14 cellular contexts compared by ENCODE assay signal in the genomic region with DNA sequence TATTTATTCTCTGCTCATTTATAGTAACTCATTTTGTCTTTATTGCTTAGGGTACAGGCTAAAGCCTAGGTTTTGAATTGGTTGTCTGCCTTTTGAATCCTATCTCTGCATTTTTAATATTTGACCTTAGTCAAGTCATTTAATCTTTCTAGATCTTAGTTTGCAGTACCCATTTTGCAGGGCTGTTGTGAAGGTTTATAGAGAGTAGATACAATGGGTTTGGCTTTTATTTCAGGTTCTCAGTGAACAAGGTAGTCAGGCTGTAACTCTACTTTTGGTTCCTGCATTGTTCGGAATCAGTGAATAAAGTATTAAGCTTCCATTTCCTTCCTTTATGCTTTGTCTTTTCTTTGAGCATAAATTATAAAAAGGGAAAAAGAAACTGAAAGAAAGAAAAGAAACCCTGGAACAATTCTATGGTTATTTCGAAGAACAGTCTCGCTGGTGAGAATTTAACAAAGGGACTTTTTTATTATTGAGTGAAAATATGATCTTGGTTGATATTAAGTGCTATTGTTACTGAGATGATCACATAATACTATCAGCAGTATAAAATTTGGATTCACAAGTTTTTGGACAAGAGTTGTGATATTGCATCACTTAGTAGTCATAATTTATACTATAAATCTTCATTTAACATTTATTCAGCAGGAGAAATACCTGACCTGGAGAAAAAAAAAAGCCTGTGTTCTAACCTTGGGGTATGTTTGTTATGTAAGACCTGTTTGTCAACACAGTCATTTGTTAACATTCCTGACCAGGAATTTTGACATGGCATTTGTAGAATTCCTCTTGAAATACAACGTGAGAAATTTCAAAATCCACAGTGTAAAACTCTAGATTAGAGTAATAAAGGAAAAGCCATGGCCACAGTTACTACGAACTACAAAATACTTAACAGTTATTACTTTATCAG.
DNase-seq lines count a peak whose midpoint lies in the region; ATAC-seq, FAIRE-seq and TF ChIP-seq lines count a peak whose summit lies in the region.
"Had no signal": no experiment of that assay in that cellular context is flagged by ENCODE, and none has a peak within 500 bp of the region (broad histone marks: within the 10 kb centered on the region; RNA-seq: fewer than 3 reads in every experiment).

No MANE protein-coding gene starts in this region.

- H3K27ac ChIP-seq in BLaER1 treated with 17β-estradiol and CSF1 and Interleukin-3, amounts not matched to agents 10 nM and 100 nM = peak overlapping the region in 5 of 11 experiments; percentile 0 to 33 (median 17); a peak in 4 of 22 replicates
- no peak overlapping the region for H3K27ac ChIP-seq in HepG2 (ENCODE audit: extremely low read length, insufficient read depth, low read length)
- no peak overlapping the region for H3K27ac ChIP-seq in adrenal gland
- H3K27ac ChIP-seq: C4-2B had no signal

- TF ChIP-seq EP300 in HepG2 (IDR thresholded peaks at IDR 0.05; ENCODE audit: low read depth in 2 of 2, low read length in 2 of 2) (no peak), HepG2 (CRISPR knock-in tag; IDR thresholded peaks at IDR 0.05; ENCODE audit: borderline replicate concordance) (no peak)

- FAIRE-seq in GM19239 (lab: Jason Lieb, UNC) (peak; percentile 78), HepG2 (lab: Jason Lieb, UNC) (no peak)
- FAIRE-seq: urothelium cell line had no signal

- peak overlapping the region in 7 of 11 experiments; percentile 1 to 76 (median 54); a peak in 12 of 22 replicates for H3K4me2 ChIP-seq in BLaER1 treated with 17β-estradiol and CSF1 and Interleukin-3, amounts not matched to agents 10 nM and 100 nM
- H3K4me2 ChIP-seq in HepG2 (ENCODE audit: low read depth, low read length) = no peak overlapping the region

- H3K27ac Mint-ChIP-seq in activated T-helper 2 cell treated with anti-CD3 and anti-CD28 coated beads, Interferon-gamma antibody, Interleukin-2, Interleukin-4, amounts not matched to agents 10 μg/mL and 5 μg/mL and 100 μg/mL, durations not matched to agents 14 hours and 24 hours and 36 hours = peak overlapping the region; percentile 34
- H3K27ac Mint-ChIP-seq: HFFc6 had no signal

- POLR2A ChIA-PET in HepG2 (lab: Yijun Ruan, JAX) = no interaction called here

- no peaks in the 10 kb centered on the region for H3K27me3 ChIP-seq in BLaER1 treated with 17β-estradiol and CSF1 and Interleukin-3, amounts not matched to agents 10 nM and 100 nM
- H3K27me3 ChIP-seq in HepG2 (ENCODE audit: control insufficient read depth in 1 of 2, insufficient read depth in 2 of 2, low read length in 2 of 2) = no peaks in the 10 kb centered on the region
- no peaks in the 10 kb centered on the region for H3K27me3 ChIP-seq in adrenal gland
- H3K27me3 ChIP-seq: MG63 had no signal

- intact Hi-C loops in activated T-helper 2 cell treated with anti-CD3 and anti-CD28 coated beads, Interferon-gamma antibody, Interleukin-2, Interleukin-4, amounts not matched to agents 10 μg/mL and 5 μg/mL and 100 μg/mL, durations not matched to agents 14 hours and 24 hours and 36 hours (cut with micrococcal nuclease) = no loop called here
- intact Hi-C loops in HepG2 (cut with micrococcal nuclease; ENCODE audit: unreplicated experiment) = no loop called here
- intact Hi-C loops in mucosa of descending colon (cut with DNase I, micrococcal nuclease) = no loop called here
- intact Hi-C loops in adrenal gland (cut with DNase I) = no loop called here

- H3K9ac ChIP-seq in BLaER1 treated with 17β-estradiol and CSF1 and Interleukin-3, amounts not matched to agents 10 nM and 100 nM = peak overlapping the region in 1 of 11 experiments; percentile 45; a peak in 2 of 22 replicates
- H3K9ac ChIP-seq in HepG2 (ENCODE audit: insufficient read depth, low read depth, low read length) = no peak overlapping the region

- no peak for TF ChIP-seq RAD21 in HepG2 (CRISPR knock-in tag; IDR thresholded peaks at IDR 0.05)

- peaks cover 0 to 25% (median 16%) of the 10 kb centered on the region in 10 experiments; a peak in 16 of 20 replicates for H3K4me1 ChIP-seq in BLaER1 treated with 17β-estradiol and CSF1 and Interleukin-3, amounts not matched to agents 10 nM and 100 nM
- no peaks in the 10 kb centered on the region for H3K4me1 ChIP-seq in HepG2 (ENCODE audit: insufficient read depth, low read length)
- H3K4me1 ChIP-seq in mucosa of descending colon (ENCODE audit: low read depth) = no peaks in the 10 kb centered on the region
- peaks cover 0 to 6% of the 10 kb centered on the region in 2 donors for H3K4me1 ChIP-seq in adrenal gland (replicated peaks in 1 of 2)

- TF ChIP-seq POLR2A in HepG2 (IDR thresholded peaks at IDR 0.05; ENCODE audit: insufficient read depth in 1 of 2, low read depth in 2 of 2, low read length in 2 of 2) (no peak), adrenal gland (IDR thresholded peaks at IDR 0.05) (no peak)

- 0 out of 20 replicates have a peak overlapping the region, but pooled peaks of 1 of the 10 experiments have one; percentile 12 for H3K4me3 ChIP-seq in BLaER1 treated with 17β-estradiol and CSF1 and Interleukin-3, amounts not matched to agents 10 nM and 100 nM
- H3K4me3 ChIP-seq in HepG2 (replicated peaks in 1 of 3; ENCODE audit: insufficient read depth in 1 of 3, low read depth in 2 of 3, low read length in 3 of 3) (no peak overlapping the region), mucosa of descending colon (no peak overlapping the region), adrenal gland (peak overlapping the region in 1 of 4 donors; percentile 24)
- H3K4me3 ChIP-seq: MG63, skin epidermis had no signal

- CTCF ChIA-PET in HepG2 (lab: Yijun Ruan, JAX; ENCODE audit: low intra/inter-chr PET ratio, low total read pairs) = no interaction called here

- BruUV-seq in HepG2 (replicated peaks; lab: Mats Ljungman, UMichigan) = no TSS peak

- DNase-seq in GM19239 (ENCODE audit: insufficient read length, low spot score) (no peak), HepG2 (ENCODE audit: low spot score) (peak; percentile 9), mucosa of descending colon (no peak), 8988T (no peak), adrenal gland (no peak)
- no peak for DNase-seq in activated T-helper 2 cell treated with anti-CD3 and anti-CD28 coated beads, Interferon-gamma antibody, Interleukin-2, Interleukin-4, amounts not matched to agents 10 μg/mL and 5 μg/mL and 100 μg/mL, durations not matched to agents 14 hours and 24 hours and 36 hours (ENCODE audit: low spot score)
- DNase-seq: HFFc6, MG63, NCI-H446 treated with DMSO at 0.1 percent for 48 hours had no signal

- H3K79me2 ChIP-seq in HepG2 (ENCODE audit: insufficient read depth, low read length) = no peaks in the 10 kb centered on the region

- peaks cover 0 to 67% (median 5%) of the 10 kb centered on the region in 11 experiments; a peak in 10 of 22 replicates for H4K20me1 ChIP-seq in BLaER1 treated with 17β-estradiol and CSF1 and Interleukin-3, amounts not matched to agents 10 nM and 100 nM
- H4K20me1 ChIP-seq in HepG2 (ENCODE audit: insufficient read depth, low read length) = no peaks in the 10 kb centered on the region

- H3K36me3 ChIP-seq in BLaER1 treated with 17β-estradiol and CSF1 and Interleukin-3, amounts not matched to agents 10 nM and 100 nM = peaks cover 42 to 88% (median 66%) of the 10 kb centered on the region in 11 experiments
- H3K36me3 ChIP-seq in HepG2 (replicated peaks in 1 of 2; ENCODE audit: control insufficient read depth in 1 of 2, insufficient read depth in 2 of 2, low read length in 2 of 2) = peaks cover 0 to 2% of the 10 kb centered on the region in 2 experiments; a peak in 4 of 5 replicates
- no peaks in the 10 kb centered on the region for H3K36me3 ChIP-seq in mucosa of descending colon (ENCODE audit: low read depth)
- no peaks in the 10 kb centered on the region for H3K36me3 ChIP-seq in adrenal gland (replicated peaks in 1 of 2)

- no peak for TF ChIP-seq CTCF in HepG2 (CRISPR knock-in tag; IDR thresholded peaks at IDR 0.05)
- no peak for TF ChIP-seq CTCF in mucosa of descending colon (IDR thresholded peaks at IDR 0.05)
- no peak for TF ChIP-seq CTCF in adrenal gland (IDR thresholded peaks at IDR 0.05)

- peaks cover 16% of the 10 kb centered on the region for H3K4me1 Mint-ChIP-seq in activated T-helper 2 cell treated with anti-CD3 and anti-CD28 coated beads, Interferon-gamma antibody, Interleukin-2, Interleukin-4, amounts not matched to agents 10 μg/mL and 5 μg/mL and 100 μg/mL, durations not matched to agents 14 hours and 24 hours and 36 hours (ENCODE audit: low read depth)

- no peaks in the 10 kb centered on the region for H3K9me3 ChIP-seq in BLaER1 treated with 17β-estradiol and CSF1 and Interleukin-3, amounts not matched to agents 10 nM and 100 nM (replicated peaks in 1 of 11)
- no peaks in the 10 kb centered on the region for H3K9me3 ChIP-seq in HepG2 (ENCODE audit: low read length)
- no peaks in the 10 kb centered on the region for H3K9me3 ChIP-seq in mucosa of descending colon
- H3K9me3 ChIP-seq in adrenal gland (replicated peaks in 1 of 3) = no peaks in the 10 kb centered on the region
- H3K9me3 ChIP-seq: MG63 had no signal

- no peak for ATAC-seq in HepG2
- no peak for ATAC-seq in HG03280 (IDR thresholded peaks at IDR 0.05; ENCODE audit: unreplicated experiment)
- no peak for ATAC-seq in mucosa of descending colon

- H3K27me3 Mint-ChIP-seq in activated T-helper 2 cell treated with anti-CD3 and anti-CD28 coated beads, Interferon-gamma antibody, Interleukin-2, Interleukin-4, amounts not matched to agents 10 μg/mL and 5 μg/mL and 100 μg/mL, durations not matched to agents 14 hours and 24 hours and 36 hours (ENCODE audit: low read depth) = no peaks in the 10 kb centered on the region

- in situ Hi-C loops in HepG2 (cut with HindIII; ENCODE audit: extremely low pct_ligation_motif_present, low pct_unique_long_range_greater_than_20kb) = no loop called here

- no peaks in the 10 kb centered on the region for H3K9me3 Mint-ChIP-seq in activated T-helper 2 cell treated with anti-CD3 and anti-CD28 coated beads, Interferon-gamma antibody, Interleukin-2, Interleukin-4, amounts not matched to agents 10 μg/mL and 5 μg/mL and 100 μg/mL, durations not matched to agents 14 hours and 24 hours and 36 hours
- H3K9me3 Mint-ChIP-seq: HFFc6 had no signal

- H3K4me3 Mint-ChIP-seq in activated T-helper 2 cell treated with anti-CD3 and anti-CD28 coated beads, Interferon-gamma antibody, Interleukin-2, Interleukin-4, amounts not matched to agents 10 μg/mL and 5 μg/mL and 100 μg/mL, durations not matched to agents 14 hours and 24 hours and 36 hours (ENCODE audit: low read depth) = peak overlapping the region; percentile 32
- H3K4me3 Mint-ChIP-seq: HFFc6 had no signal

- H3K36me3 Mint-ChIP-seq in activated T-helper 2 cell treated with anti-CD3 and anti-CD28 coated beads, Interferon-gamma antibody, Interleukin-2, Interleukin-4, amounts not matched to agents 10 μg/mL and 5 μg/mL and 100 μg/mL, durations not matched to agents 14 hours and 24 hours and 36 hours (ENCODE audit: low read depth) = peaks cover 40% of the 10 kb centered on the region

- no peak overlapping the region for H2AFZ ChIP-seq in HepG2 (ENCODE audit: low read length)

- 85% methylated on average over 5 of the region's 5 CpGs for WGBS in HepG2 (ENCODE audit: low lambda C conversion rate)
- 61 to 66% (median 64%) methylated on average over 5 of the region's 5 CpGs for WGBS in adrenal gland, 4 donors

TF ChIP-seq in HepG2, 621 proteins besides CTCF, POLR2A, EP300 and RAD21 (continues in another document):
- TF ChIP-seq FOXP1 (IDR thresholded peaks at IDR 0.05) (no peak), FOXP1 (CRISPR knock-in tag; IDR thresholded peaks at IDR 0.05) (peak; percentile 63)
